Comparison of ENCODE assay signal across 8 cellular contexts in the genomic region with DNA sequence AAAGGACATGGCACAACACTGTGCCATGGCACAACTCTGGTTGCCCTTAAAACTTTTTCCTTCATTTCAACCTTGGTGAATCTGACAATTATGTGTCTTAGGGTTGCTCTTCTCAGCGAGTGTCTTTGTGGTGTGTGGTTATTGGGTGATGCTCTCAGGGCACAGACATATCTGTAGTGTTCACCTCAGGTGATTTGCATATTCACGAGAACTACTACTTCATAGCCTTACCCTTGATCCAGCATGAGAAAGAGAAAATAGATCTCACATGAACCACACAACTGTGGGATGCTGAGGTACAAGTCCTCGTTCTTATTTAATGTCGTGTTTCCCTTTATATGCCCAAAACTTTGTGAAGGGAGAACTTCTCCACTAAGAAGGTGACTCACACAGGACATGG.
A peak's percentile ranks its signal among the peaks of the same experiment; 100 is the strongest.
DNase-seq lines count a peak whose midpoint lies in the region; ATAC-seq and TF ChIP-seq lines count a peak whose summit lies in the region.
"Not testable (repeated sequence)": the region's sequence is repeated elsewhere in the genome, so short reads cannot be mapped to it uniquely, and the experiment has no call there.

No MANE protein-coding gene starts in this region.

- not testable (repeated sequence) for H3K36me3 Mint-ChIP-seq in CD4-positive, alpha-beta memory T cell; T-helper 17 cell (ENCODE audit: low read depth); activated CD8-positive, alpha-beta T cell treated with anti-CD3 and anti-CD28 coated beads for 36 hours (ENCODE audit: low read depth); activated naive CD8-positive, alpha-beta T cell treated with anti-CD3 and anti-CD28 coated beads, Interleukin-2, amount 50 U/mL, for 24 hours (ENCODE audit: low read depth); naive thymus-derived CD4-positive, alpha-beta T cell; stimulated activated naive B cell treated with anti-CD40 and anti-IgM and Interleukin-4, amounts not matched to agents 10 μg/mL and 1 μg/mL and 100 μg/mL, for 72 hours

- peak; percentile 74 to 82 (median 79) for DNase-seq in CD4-positive, alpha-beta memory T cell
- DNase-seq in T-helper 17 cell; activated naive CD8-positive, alpha-beta T cell treated with anti-CD3 and anti-CD28 coated beads, Interleukin-2, amount 50 U/mL, for 24 hours; stimulated activated naive B cell treated with anti-CD40 and anti-IgM and Interleukin-4, amounts not matched to agents 10 μg/mL and 1 μg/mL and 100 μg/mL, for 72 hours: not testable (repeated sequence)
- peak; percentile 65 for DNase-seq in activated CD8-positive, alpha-beta T cell treated with anti-CD3 and anti-CD28 coated beads for 36 hours
- DNase-seq in activated effector memory CD4-positive, alpha-beta T cell treated with anti-CD3 and anti-CD28 coated beads, Interleukin-2, amount 50 U/mL, for 16 hours, result peak; percentile 70
- DNase-seq in naive thymus-derived CD4-positive, alpha-beta T cell, result peak in 7 of 9 donors; percentile 41 to 78 (median 68)

- TF ChIP-seq CTCF in activated CD8-positive, alpha-beta T cell treated with anti-CD3 and anti-CD28 coated beads for 36 hours (IDR thresholded peaks at IDR 0.05), result not testable (repeated sequence)

- H3K27me3 Mint-ChIP-seq in CD4-positive, alpha-beta memory T cell; T-helper 17 cell; activated CD8-positive, alpha-beta T cell treated with anti-CD3 and anti-CD28 coated beads for 36 hours; activated naive CD8-positive, alpha-beta T cell treated with anti-CD3 and anti-CD28 coated beads, Interleukin-2, amount 50 U/mL, for 24 hours; stimulated activated naive B cell treated with anti-CD40 and anti-IgM and Interleukin-4, amounts not matched to agents 10 μg/mL and 1 μg/mL and 100 μg/mL, for 72 hours: not testable (repeated sequence)
- H3K27me3 Mint-ChIP-seq in naive thymus-derived CD4-positive, alpha-beta T cell, result peaks cover 0 to 57% (median 0%) of the 10 kb centered on the region in 5 donors

- H3K27ac ChIP-seq in CD4-positive, alpha-beta memory T cell (ENCODE audit: low read depth, low read length); naive thymus-derived CD4-positive, alpha-beta T cell (ENCODE audit: low read depth, low read length): not testable (repeated sequence)

- H3K27me3 ChIP-seq in CD4-positive, alpha-beta memory T cell (ENCODE audit: insufficient read depth, low read length); naive thymus-derived CD4-positive, alpha-beta T cell (ENCODE audit: control insufficient read depth in 2 of 2, insufficient read depth in 2 of 2, low read length in 2 of 2): not testable (repeated sequence)

- not testable (repeated sequence) for H3K36me3 ChIP-seq in CD4-positive, alpha-beta memory T cell (ENCODE audit: insufficient read depth, low read length); naive thymus-derived CD4-positive, alpha-beta T cell (ENCODE audit: control insufficient read depth in 2 of 3, insufficient read depth in 3 of 3, low read length in 3 of 3)

- peaks cover 72% of the 10 kb centered on the region for H3K4me1 ChIP-seq in CD4-positive, alpha-beta memory T cell (ENCODE audit: insufficient read depth, low read length)
- H3K4me1 ChIP-seq in naive thymus-derived CD4-positive, alpha-beta T cell (ENCODE audit: control insufficient read depth in 2 of 2, insufficient read depth in 2 of 2, low read length in 2 of 2), result peaks cover 33 to 40% of the 10 kb centered on the region in 2 donors

- not testable (repeated sequence) for H3K4me3 ChIP-seq in CD4-positive, alpha-beta memory T cell (ENCODE audit: low read length in 2 of 2); naive thymus-derived CD4-positive, alpha-beta T cell (ENCODE audit: low read length)

- ATAC-seq in GM18868 (IDR thresholded peaks at IDR 0.05; ENCODE audit: unreplicated experiment), result peak; percentile 49
- ATAC-seq in T-helper 17 cell, result peak; percentile 91
- ATAC-seq in activated CD8-positive, alpha-beta T cell treated with anti-CD3 and anti-CD28 coated beads for 36 hours, result peak; percentile 91
- ATAC-seq in activated naive CD8-positive, alpha-beta T cell treated with anti-CD3 and anti-CD28 coated beads, Interleukin-2, amount 50 U/mL, for 24 hours, result peak; percentile 99
- peak; percentile 91 for ATAC-seq in naive thymus-derived CD4-positive, alpha-beta T cell
- peak; percentile 48 to 77 for ATAC-seq in stimulated activated naive B cell treated with anti-CD40 and anti-IgM and Interleukin-4, amounts not matched to agents 10 μg/mL and 1 μg/mL and 100 μg/mL, for 72 hours (replicated peaks)

- intact Hi-C loops in CD4-positive, alpha-beta memory T cell (cut with micrococcal nuclease); activated CD8-positive, alpha-beta T cell treated with anti-CD3 and anti-CD28 coated beads for 36 hours (cut with micrococcal nuclease): not testable (repeated sequence)
- intact Hi-C loops in naive thymus-derived CD4-positive, alpha-beta T cell (cut with micrococcal nuclease), result loop anchor here in 1 of 2 donors (1.0 kb wide), 1 partner anchor 9 kb away; no protein-coding TSS in a partner anchor

- peaks cover 45 to 76% (median 63%) of the 10 kb centered on the region in 4 donors for H3K4me1 Mint-ChIP-seq in CD4-positive, alpha-beta memory T cell
- H3K4me1 Mint-ChIP-seq in T-helper 17 cell, result peaks cover 50% of the 10 kb centered on the region
- H3K4me1 Mint-ChIP-seq in activated CD8-positive, alpha-beta T cell treated with anti-CD3 and anti-CD28 coated beads for 36 hours (ENCODE audit: low read depth), result peaks cover 37% of the 10 kb centered on the region
- H3K4me1 Mint-ChIP-seq in activated naive CD8-positive, alpha-beta T cell treated with anti-CD3 and anti-CD28 coated beads, Interleukin-2, amount 50 U/mL, for 24 hours, result peaks cover 45% of the 10 kb centered on the region
- H3K4me1 Mint-ChIP-seq in naive thymus-derived CD4-positive, alpha-beta T cell, result peaks cover 27 to 83% (median 81%) of the 10 kb centered on the region in 7 donors
- not testable (repeated sequence) for H3K4me1 Mint-ChIP-seq in stimulated activated naive B cell treated with anti-CD40 and anti-IgM and Interleukin-4, amounts not matched to agents 10 μg/mL and 1 μg/mL and 100 μg/mL, for 72 hours

- H3K27ac Mint-ChIP-seq in CD4-positive, alpha-beta memory T cell, result peak overlapping the region; percentile 38 to 97 (median 88)
- H3K27ac Mint-ChIP-seq in T-helper 17 cell, result peak overlapping the region; percentile 94
- peak overlapping the region; percentile 36 for H3K27ac Mint-ChIP-seq in activated CD8-positive, alpha-beta T cell treated with anti-CD3 and anti-CD28 coated beads for 36 hours
- H3K27ac Mint-ChIP-seq in activated naive CD8-positive, alpha-beta T cell treated with anti-CD3 and anti-CD28 coated beads, Interleukin-2, amount 50 U/mL, for 24 hours, result peak overlapping the region; percentile 49
- peak overlapping the region; percentile 23 to 88 (median 74) for H3K27ac Mint-ChIP-seq in naive thymus-derived CD4-positive, alpha-beta T cell
- H3K27ac Mint-ChIP-seq in stimulated activated naive B cell treated with anti-CD40 and anti-IgM and Interleukin-4, amounts not matched to agents 10 μg/mL and 1 μg/mL and 100 μg/mL, for 72 hours, result not testable (repeated sequence)

- H3K9me3 Mint-ChIP-seq in CD4-positive, alpha-beta memory T cell; activated CD8-positive, alpha-beta T cell treated with anti-CD3 and anti-CD28 coated beads for 36 hours; activated naive CD8-positive, alpha-beta T cell treated with anti-CD3 and anti-CD28 coated beads, Interleukin-2, amount 50 U/mL, for 24 hours; naive thymus-derived CD4-positive, alpha-beta T cell; stimulated activated naive B cell treated with anti-CD40 and anti-IgM and Interleukin-4, amounts not matched to agents 10 μg/mL and 1 μg/mL and 100 μg/mL, for 72 hours: not testable (repeated sequence)

- POLR2A ChIA-PET in CD4-positive, alpha-beta memory T cell (lab: Charles Lee; ENCODE audit: partially characterized antibody); activated CD8-positive, alpha-beta T cell treated with anti-CD3 and anti-CD28 coated beads for 36 hours (lab: Charles Lee): not testable (repeated sequence)
- POLR2A ChIA-PET in naive thymus-derived CD4-positive, alpha-beta T cell (lab: Charles Lee), result interaction anchor here (0.8 kb wide), 1 partner anchor 9 kb away, joined by 3 read pairs; no protein-coding TSS in a partner anchor

- H3K9me3 ChIP-seq in CD4-positive, alpha-beta memory T cell (ENCODE audit: control insufficient read depth in 1 of 2, low read length in 2 of 2); T-helper 17 cell (ENCODE audit: control insufficient read depth, low read length, poor library complexity, severe bottlenecking); naive thymus-derived CD4-positive, alpha-beta T cell (ENCODE audit: control insufficient read depth in 2 of 3, low read length in 3 of 3): not testable (repeated sequence)

- CTCF ChIA-PET in CD4-positive, alpha-beta memory T cell (lab: Charles Lee; ENCODE audit: partially characterized antibody); activated CD8-positive, alpha-beta T cell treated with anti-CD3 and anti-CD28 coated beads for 36 hours (lab: Charles Lee): not testable (repeated sequence)
- CTCF ChIA-PET in naive thymus-derived CD4-positive, alpha-beta T cell (lab: Charles Lee), result interaction anchor here (1.7 kb wide), 1 partner anchor 7 kb away, joined by 4 read pairs; no protein-coding TSS in a partner anchor

- H3K4me3 Mint-ChIP-seq in CD4-positive, alpha-beta memory T cell, result peak overlapping the region in 7 of 8 donors; percentile 22 to 72 (median 60)
- H3K4me3 Mint-ChIP-seq in T-helper 17 cell, result peak overlapping the region; percentile 69
- peak overlapping the region; percentile 24 for H3K4me3 Mint-ChIP-seq in activated CD8-positive, alpha-beta T cell treated with anti-CD3 and anti-CD28 coated beads for 36 hours
- H3K4me3 Mint-ChIP-seq in activated naive CD8-positive, alpha-beta T cell treated with anti-CD3 and anti-CD28 coated beads, Interleukin-2, amount 50 U/mL, for 24 hours; stimulated activated naive B cell treated with anti-CD40 and anti-IgM and Interleukin-4, amounts not matched to agents 10 μg/mL and 1 μg/mL and 100 μg/mL, for 72 hours: not testable (repeated sequence)
- H3K4me3 Mint-ChIP-seq in naive thymus-derived CD4-positive, alpha-beta T cell, result peak overlapping the region; percentile 6 to 45 (median 21)

Comparison
In these comparisons a context has a peak if more than half of its experiments do, and no peak if none do; other contexts are left out.
1. ATAC-seq: peak in every context shown above with its lines; median percentile 99 in activated naive CD8-positive, alpha-beta T cell treated with anti-CD3 and anti-CD28 coated beads, Interleukin-2, amount 50 U/mL, for 24 hours; 91 in T-helper 17 cell; 91 in activated CD8-positive, alpha-beta T cell treated with anti-CD3 and anti-CD28 coated beads for 36 hours; 91 in naive thymus-derived CD4-positive, alpha-beta T cell; 62 in stimulated activated naive B cell treated with anti-CD40 and anti-IgM and Interleukin-4, amounts not matched to agents 10 μg/mL and 1 μg/mL and 100 μg/mL, for 72 hours; 49 in GM18868.